Comparison of ENCODE assay signal across 1 cellular context in genomic region chr1:1371741-1372711, GRCh38.
A peak's percentile ranks its signal among the peaks of the same experiment; 100 is the strongest.
TF ChIP-seq lines count a peak whose summit lies in the region.

No MANE protein-coding gene starts in this region.

TF ChIP-seq in HepG2, 621 proteins besides CTCF, POLR2A, EP300 and RAD21 (continues in another document):
- peak; percentile 63; the same call in 1 of the 2 replicates for TF ChIP-seq PATZ1 (CRISPR knock-in tag; IDR thresholded peaks at IDR 0.05)
- TF ChIP-seq ZBTB34 (CRISPR knock-in tag; IDR thresholded peaks at IDR 0.05) = no peak
- no peak for TF ChIP-seq CREB3 (CRISPR knock-in tag; IDR thresholded peaks at IDR 0.05)
- peak; percentile 22; the same call in 1 of the 2 replicates for TF ChIP-seq PAXIP1 (CRISPR knock-in tag; conservative IDR thresholded peaks at IDR 0.05)
- no peak for TF ChIP-seq ZNF136 (CRISPR knock-in tag; IDR thresholded peaks at IDR 0.05; ENCODE audit: low read depth)
- peak; percentile 36 for TF ChIP-seq AGO2 (optimal IDR thresholded peaks at IDR 0.05; ENCODE audit: low read depth, low read length)
- TF ChIP-seq ELF1 (CRISPR knock-in tag; IDR thresholded peaks at IDR 0.05) = 0 out of 2 replicates have a peak, but pooled peaks have one; percentile 34
- TF ChIP-seq MBD4 (IDR thresholded peaks at IDR 0.05; ENCODE audit: borderline replicate concordance, low read length) = no peak
- no peak for TF ChIP-seq TBP (CRISPR knock-in tag; IDR thresholded peaks at IDR 0.05)
- TF ChIP-seq TOE1 (CRISPR knock-in tag; IDR thresholded peaks at IDR 0.05) = no peak
- TF ChIP-seq RXRB (CRISPR knock-in tag; IDR thresholded peaks at IDR 0.05; ENCODE audit: borderline replicate concordance) = 0 out of 2 replicates have a peak, but pooled peaks have one; percentile 26
- TF ChIP-seq SMAD3 (CRISPR knock-in tag; IDR thresholded peaks at IDR 0.05) = no peak
- no peak for TF ChIP-seq FOXA1 (IDR thresholded peaks at IDR 0.05)
- 0 out of 2 replicates have a peak, but pooled peaks have one; percentile 15 for TF ChIP-seq FOXA1 (CRISPR knock-in tag; IDR thresholded peaks at IDR 0.05)
- peak; percentile 65 for TF ChIP-seq ZNF687 (CRISPR knock-in tag; IDR thresholded peaks at IDR 0.05)
- TF ChIP-seq ZNF142 (CRISPR knock-in tag; IDR thresholded peaks at IDR 0.05) = 0 out of 2 replicates have a peak, but pooled peaks have one; percentile 43
- no peak for TF ChIP-seq HCFC1 (IDR thresholded peaks at IDR 0.05; ENCODE audit: low read depth, low read length)
- TF ChIP-seq GATAD1 (CRISPR knock-in tag; IDR thresholded peaks at IDR 0.05) = 0 out of 2 replicates have a peak, but pooled peaks have one; percentile 11
- 0 out of 2 replicates have a peak, but pooled peaks have one; percentile 25 for TF ChIP-seq ZBED4 (CRISPR knock-in tag; IDR thresholded peaks at IDR 0.05; ENCODE audit: borderline replicate concordance)
- TF ChIP-seq UBTF (CRISPR knock-in tag; IDR thresholded peaks at IDR 0.05) = peak; percentile 26; the same call in 1 of the 2 replicates
- 0 out of 2 replicates have a peak, but pooled peaks have one; percentile 42 for TF ChIP-seq ZBTB7A (CRISPR knock-in tag; IDR thresholded peaks at IDR 0.05)
- TF ChIP-seq THAP11 (CRISPR knock-in tag; IDR thresholded peaks at IDR 0.05) = peak; percentile 52; the same call in 1 of the 2 replicates
- no peak for TF ChIP-seq KLF15 (CRISPR knock-in tag; IDR thresholded peaks at IDR 0.05; ENCODE audit: borderline replicate concordance)
- no peak for TF ChIP-seq FOXM1 (CRISPR knock-in tag; IDR thresholded peaks at IDR 0.05)
- no peak for TF ChIP-seq MYPOP (CRISPR knock-in tag; IDR thresholded peaks at IDR 0.05)
